In genomic region chr6:73956305-73956704, GRCh38 we compare ENCODE assay signal across 3 cellular contexts.
"Had no signal": no experiment of that assay in that cellular context is flagged by ENCODE, and none has a peak within 500 bp of the region (broad histone marks: within the 10 kb centered on the region; RNA-seq: fewer than 3 reads in every experiment).

No MANE protein-coding gene starts in this region.

- H3K4me3 ChIP-seq: GM12878 had no signal

- DNase-seq: GDM1, GF-D8 had no signal

- ATAC-seq: GM12878 had no signal
